ENCODE assay signal across 8 cellular contexts in genomic region chr9:34654317-34655083, GRCh38. TPM values are rescaled to one million over a fixed set of nuclear protein-coding genes. Genes with fewer than 3 reads are reported as not detected.
DNase-seq lines count a peak whose midpoint lies in the region; ATAC-seq and TF ChIP-seq lines count a peak whose summit lies in the region.
"Had no signal": no experiment of that assay in that cellular context is flagged by ENCODE, and none has a peak within 500 bp of the region (broad histone marks: within the 10 kb centered on the region; RNA-seq: fewer than 3 reads in every experiment).

No MANE protein-coding gene starts in this region.

- DNase-seq in NCI-H1694 (lab: John Stamatoyannopoulos, UW) (peak; percentile 92), psoas muscle (peak; percentile 80 to 89), COLO668 (lab: John Stamatoyannopoulos, UW; ENCODE audit: unreplicated experiment) (no peak), kidney glomerular epithelial cell (lab: John Stamatoyannopoulos, UW) (no peak)

- peaks cover 37% of the 10 kb centered on the region for H3K4me1 ChIP-seq in psoas muscle

- H3K4me3 ChIP-seq in psoas muscle: no peak overlapping the region

- peak; percentile 10 for ATAC-seq in esophagus mucosa
- ATAC-seq in psoas muscle: peak in 2 of 4 donors; percentile 7 to 38
- ATAC-seq in GM19455 (IDR thresholded peaks at IDR 0.05; ENCODE audit: unreplicated experiment): no peak

- WGBS in psoas muscle, 3 donors: 9 to 36% (median 26%) methylated on average over 12 of the region's 12 CpGs

- H3K9me3 ChIP-seq in psoas muscle: no peaks in the 10 kb centered on the region

- no peak for TF ChIP-seq CTCF in psoas muscle (IDR thresholded peaks at IDR 0.05)

- no peaks in the 10 kb centered on the region for H3K27me3 ChIP-seq in psoas muscle (ENCODE audit: insufficient read depth in 3 of 3, low read length in 2 of 3)

- peaks cover 0 to 18% of the 10 kb centered on the region in 2 donors for H3K36me3 ChIP-seq in psoas muscle (ENCODE audit: insufficient read depth in 1 of 2, low read depth in 1 of 2)

- peak overlapping the region; percentile 88 for H3K27ac ChIP-seq in psoas muscle

- intact Hi-C loops in psoas muscle (cut with DNase I): no loop called here

RNA-seq across cellular contexts. Expression of gene IL11RA, which starts 2.5 kb away (rescaled TPM):
- total RNA-seq in esophagus mucosa (4.0 TPM), psoas muscle (10 to 100 TPM in 3 of 4 donors, 1 to 10 TPM in 1; 7.7 to 20.1 (median 11.4) TPM)
- 10 to 100 TPM in 2 of 3 donors, 1 to 10 TPM in 1; 8.8 to 12.4 (median 12.3) TPM for polyA plus RNA-seq in psoas muscle

RNA-seq across cellular contexts. Expression of gene CCL27, which starts 8.0 kb away (rescaled TPM):
- total RNA-seq in esophagus mucosa (0.20 TPM), psoas muscle (under 1 TPM in 2 of 4 donors, not detected in 2; 0.25 to 0.50 TPM)
- polyA plus RNA-seq in psoas muscle: under 1 TPM; 0.14 to 0.31 (median 0.21) TPM
- total RNA-seq: subcutaneous adipose tissue had no signal

RNA-seq across cellular contexts. Expression of gene GALT, which starts 8.0 kb away (rescaled TPM):
- total RNA-seq in esophagus mucosa (14.6 TPM), psoas muscle (10 to 100 TPM; 16.5 to 40.6 (median 27.1) TPM)
- polyA plus RNA-seq in psoas muscle: 10 to 100 TPM in 2 of 3 donors, 1 to 10 TPM in 1; 9.5 to 17.7 (median 15.7) TPM

RNA-seq across cellular contexts. Expression of gene SIGMAR1, which starts 16.9 kb away (rescaled TPM):
- 56.3 TPM for total RNA-seq in esophagus mucosa
- total RNA-seq in psoas muscle: 10 to 100 TPM; 13.0 to 16.5 (median 13.8) TPM
- 10 to 100 TPM; 13.8 to 50.1 (median 20.1) TPM for polyA plus RNA-seq in psoas muscle

RNA-seq across cellular contexts. Expression of gene ARID3C, which starts 25.6 kb away (rescaled TPM):
- total RNA-seq in esophagus mucosa (not detected), psoas muscle (under 1 TPM in 1 of 4 donors, not detected in 3; 0.16 TPM)
- not detected for polyA plus RNA-seq in psoas muscle
- total RNA-seq: subcutaneous adipose tissue had no signal
- polyA plus RNA-seq: keratinocyte had no signal

Comparison
In these comparisons a context has a peak if more than half of its experiments do, and no peak if none do; other contexts are left out.
1. DNase-seq: peak in NCI-H1694 (single experiment) and psoas muscle (2 of 2); none in COLO668 (single experiment) and kidney glomerular epithelial cell (single experiment).